Comparison of ENCODE assay signal across 1 cellular context in the genomic region with DNA sequence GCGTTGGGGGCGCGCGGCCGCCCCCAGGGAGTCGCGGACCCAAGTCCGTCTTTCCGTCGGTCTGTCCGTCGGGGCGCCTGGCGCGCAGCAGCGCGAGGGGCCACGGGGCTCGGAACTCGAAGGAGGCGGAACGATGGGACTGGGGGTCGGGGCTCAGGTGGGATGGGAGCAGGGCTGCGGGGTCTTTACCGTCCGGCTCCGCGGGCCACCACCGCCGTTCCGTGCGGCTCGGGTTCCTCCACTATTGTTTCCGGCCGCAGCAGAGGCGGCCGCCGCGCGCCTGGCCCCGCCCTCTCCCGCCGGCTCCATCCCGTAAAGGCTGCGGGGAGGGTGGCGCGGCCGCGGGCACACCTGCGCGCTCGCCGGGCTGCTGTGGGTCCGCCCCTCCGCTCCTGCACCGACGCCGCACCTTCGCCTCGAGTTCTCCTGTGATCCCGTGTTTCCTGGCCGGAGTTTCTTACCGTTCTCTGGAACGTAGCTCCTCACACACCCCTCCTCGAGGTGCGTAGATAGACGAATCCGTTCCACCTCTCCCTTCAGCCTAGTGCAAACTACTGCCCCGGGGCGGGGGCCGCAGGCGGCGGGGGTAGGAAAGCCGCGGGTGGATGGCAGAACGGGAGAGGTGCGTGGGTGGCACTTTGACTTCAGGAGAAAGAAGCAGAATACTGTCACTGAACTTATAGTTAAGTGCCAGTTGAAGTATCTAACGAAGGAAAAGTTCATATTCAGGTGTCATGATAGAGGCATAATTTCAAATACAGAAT.
TF ChIP-seq lines count a peak whose summit lies in the region.

A gene (minus strand): TSS at position 243 of the 764 bp plus-strand sequence. CDS start 1,038 bp downstream, outside the sequence.

TF ChIP-seq in HepG2, 621 proteins besides CTCF, POLR2A, EP300 and RAD21 (continued from another document and continues in another):
- TF ChIP-seq, protein P1, sequence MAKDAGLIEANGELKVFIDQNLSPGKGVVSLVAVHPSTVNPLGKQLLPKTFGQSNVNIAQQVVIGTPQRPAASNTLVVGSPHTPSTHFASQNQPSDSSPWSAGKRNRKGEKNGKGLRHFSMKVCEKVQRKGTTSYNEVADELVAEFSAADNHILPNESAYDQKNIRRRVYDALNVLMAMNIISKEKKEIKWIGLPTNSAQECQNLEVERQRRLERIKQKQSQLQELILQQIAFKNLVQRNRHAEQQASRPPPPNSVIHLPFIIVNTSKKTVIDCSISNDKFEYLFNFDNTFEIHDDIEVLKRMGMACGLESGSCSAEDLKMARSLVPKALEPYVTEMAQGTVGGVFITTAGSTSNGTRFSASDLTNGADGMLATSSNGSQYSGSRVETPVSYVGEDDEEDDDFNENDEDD (CRISPR knock-in tag; IDR thresholded peaks at IDR 0.05; ENCODE audit: borderline replicate concordance), result peak; percentile 16; the same call in 1 of the 2 replicates
- TF ChIP-seq ZNF776 (CRISPR knock-in tag; IDR thresholded peaks at IDR 0.05) (no peak), SMARCE1 (IDR thresholded peaks at IDR 0.05; ENCODE audit: borderline replicate concordance) (no peak), KMT2B (CRISPR knock-in tag; IDR thresholded peaks at IDR 0.05) (peak; percentile 53; the same call in 1 of the 2 replicates), JUND (CRISPR knock-in tag; IDR thresholded peaks at IDR 0.05) (peak; percentile 49; the same call in 1 of the 2 replicates), ZSCAN22 (CRISPR knock-in tag; IDR thresholded peaks at IDR 0.05) (no peak), RBAK (CRISPR knock-in tag; IDR thresholded peaks at IDR 0.05) (no peak), HNRNPUL1 (IDR thresholded peaks at IDR 0.05; ENCODE audit: low read depth, low read length) (0 out of 2 replicates have a peak, but pooled peaks have one; percentile 33), KLF6 (CRISPR knock-in tag; IDR thresholded peaks at IDR 0.05) (no peak; the same call in 1 of the 2 replicates), ZKSCAN5 (CRISPR knock-in tag; IDR thresholded peaks at IDR 0.05) (no peak), ZNF138 (CRISPR knock-in tag; IDR thresholded peaks at IDR 0.05; ENCODE audit: low read depth) (peak; percentile 66; the same call in 1 of the 2 replicates), ZNF780A (CRISPR knock-in tag; IDR thresholded peaks at IDR 0.05) (peak; percentile 28; the same call in 1 of the 2 replicates), SP5 (CRISPR knock-in tag; IDR thresholded peaks at IDR 0.05; ENCODE audit: borderline replicate concordance, low read depth) (no peak; the same call in 1 of the 2 replicates), HNF4G (IDR thresholded peaks at IDR 0.05; ENCODE audit: borderline replicate concordance, low read depth, low read length) (no peak; the same call in 1 of the 2 replicates), HNF4G (CRISPR knock-in tag; IDR thresholded peaks at IDR 0.05; ENCODE audit: borderline replicate concordance, low read depth) (peak; percentile 50), BRD4 (CRISPR knock-in tag; IDR thresholded peaks at IDR 0.05) (no peak), MYNN (CRISPR knock-in tag; IDR thresholded peaks at IDR 0.05; ENCODE audit: low read depth) (no peak), MED8 (CRISPR knock-in tag; IDR thresholded peaks at IDR 0.05; ENCODE audit: insufficient replicate concordance) (no peak), HCFC1 (IDR thresholded peaks at IDR 0.05; ENCODE audit: low read depth, low read length) (no peak), ELF4 (CRISPR knock-in tag; IDR thresholded peaks at IDR 0.05; ENCODE audit: borderline replicate concordance) (no peak), SP1 (IDR thresholded peaks at IDR 0.05) (no peak), SP1 (CRISPR knock-in tag; IDR thresholded peaks at IDR 0.05) (peak; percentile 56; the same call in 1 of the 2 replicates), ZNF446 (CRISPR knock-in tag; IDR thresholded peaks at IDR 0.05) (0 out of 2 replicates have a peak, but pooled peaks have one; percentile 38), ZNF17 (CRISPR knock-in tag; IDR thresholded peaks at IDR 0.05) (no peak), CCAR2 (optimal IDR thresholded peaks at IDR 0.05; ENCODE audit: low read depth, low read length) (no peak), PITX1 (CRISPR knock-in tag; IDR thresholded peaks at IDR 0.05) (peak; percentile 9; the same call in 1 of the 2 replicates), SOX5 (CRISPR knock-in tag; IDR thresholded peaks at IDR 0.05; ENCODE audit: borderline replicate concordance) (no peak; the same call in 1 of the 2 replicates), SIX4 (CRISPR knock-in tag; IDR thresholded peaks at IDR 0.05) (no peak), MBD4 (IDR thresholded peaks at IDR 0.05; ENCODE audit: borderline replicate concordance, low read length) (no peak), ESRRA (CRISPR knock-in tag; IDR thresholded peaks at IDR 0.05; ENCODE audit: low read depth) (no peak), GABPB1 (CRISPR knock-in tag; IDR thresholded peaks at IDR 0.05) (peak; percentile 91), ZNF749 (CRISPR knock-in tag; IDR thresholded peaks at IDR 0.05; ENCODE audit: borderline replicate concordance) (no peak; the same call in 1 of the 2 replicates), ZNF468 (CRISPR knock-in tag; IDR thresholded peaks at IDR 0.05) (no peak)
- TF ChIP-seq, protein P2, sequence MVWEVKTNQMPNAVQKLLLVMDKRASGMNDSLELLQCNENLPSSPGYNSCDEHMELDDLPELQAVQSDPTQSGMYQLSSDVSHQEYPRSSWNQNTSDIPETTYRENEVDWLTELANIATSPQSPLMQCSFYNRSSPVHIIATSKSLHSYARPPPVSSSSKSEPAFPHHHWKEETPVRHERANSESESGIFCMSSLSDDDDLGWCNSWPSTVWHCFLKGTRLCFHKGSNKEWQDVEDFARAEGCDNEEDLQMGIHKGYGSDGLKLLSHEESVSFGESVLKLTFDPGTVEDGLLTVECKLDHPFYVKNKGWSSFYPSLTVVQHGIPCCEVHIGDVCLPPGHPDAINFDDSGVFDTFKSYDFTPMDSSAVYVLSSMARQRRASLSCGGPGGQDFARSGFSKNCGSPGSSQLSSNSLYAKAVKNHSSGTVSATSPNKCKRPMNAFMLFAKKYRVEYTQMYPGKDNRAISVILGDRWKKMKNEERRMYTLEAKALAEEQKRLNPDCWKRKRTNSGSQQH (CRISPR knock-in tag; IDR thresholded peaks at IDR 0.05; ENCODE audit: low read depth), result peak; percentile 44; the same call in 1 of the 2 replicates
- TF ChIP-seq, protein P3, sequence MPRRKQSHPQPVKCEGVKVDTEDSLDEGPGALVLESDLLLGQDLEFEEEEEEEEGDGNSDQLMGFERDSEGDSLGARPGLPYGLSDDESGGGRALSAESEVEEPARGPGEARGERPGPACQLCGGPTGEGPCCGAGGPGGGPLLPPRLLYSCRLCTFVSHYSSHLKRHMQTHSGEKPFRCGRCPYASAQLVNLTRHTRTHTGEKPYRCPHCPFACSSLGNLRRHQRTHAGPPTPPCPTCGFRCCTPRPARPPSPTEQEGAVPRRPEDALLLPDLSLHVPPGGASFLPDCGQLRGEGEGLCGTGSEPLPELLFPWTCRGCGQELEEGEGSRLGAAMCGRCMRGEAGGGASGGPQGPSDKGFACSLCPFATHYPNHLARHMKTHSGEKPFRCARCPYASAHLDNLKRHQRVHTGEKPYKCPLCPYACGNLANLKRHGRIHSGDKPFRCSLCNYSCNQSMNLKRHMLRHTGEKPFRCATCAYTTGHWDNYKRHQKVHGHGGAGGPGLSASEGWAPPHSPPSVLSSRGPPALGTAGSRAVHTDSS (CRISPR knock-in tag; conservative IDR thresholded peaks at IDR 0.05), result no peak
- TF ChIP-seq, protein P4, sequence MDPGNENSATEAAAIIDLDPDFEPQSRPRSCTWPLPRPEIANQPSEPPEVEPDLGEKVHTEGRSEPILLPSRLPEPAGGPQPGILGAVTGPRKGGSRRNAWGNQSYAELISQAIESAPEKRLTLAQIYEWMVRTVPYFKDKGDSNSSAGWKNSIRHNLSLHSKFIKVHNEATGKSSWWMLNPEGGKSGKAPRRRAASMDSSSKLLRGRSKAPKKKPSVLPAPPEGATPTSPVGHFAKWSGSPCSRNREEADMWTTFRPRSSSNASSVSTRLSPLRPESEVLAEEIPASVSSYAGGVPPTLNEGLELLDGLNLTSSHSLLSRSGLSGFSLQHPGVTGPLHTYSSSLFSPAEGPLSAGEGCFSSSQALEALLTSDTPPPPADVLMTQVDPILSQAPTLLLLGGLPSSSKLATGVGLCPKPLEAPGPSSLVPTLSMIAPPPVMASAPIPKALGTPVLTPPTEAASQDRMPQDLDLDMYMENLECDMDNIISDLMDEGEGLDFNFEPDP (CRISPR knock-in tag; conservative IDR thresholded peaks at IDR 0.05), result no peak
- TF ChIP-seq, protein P5, sequence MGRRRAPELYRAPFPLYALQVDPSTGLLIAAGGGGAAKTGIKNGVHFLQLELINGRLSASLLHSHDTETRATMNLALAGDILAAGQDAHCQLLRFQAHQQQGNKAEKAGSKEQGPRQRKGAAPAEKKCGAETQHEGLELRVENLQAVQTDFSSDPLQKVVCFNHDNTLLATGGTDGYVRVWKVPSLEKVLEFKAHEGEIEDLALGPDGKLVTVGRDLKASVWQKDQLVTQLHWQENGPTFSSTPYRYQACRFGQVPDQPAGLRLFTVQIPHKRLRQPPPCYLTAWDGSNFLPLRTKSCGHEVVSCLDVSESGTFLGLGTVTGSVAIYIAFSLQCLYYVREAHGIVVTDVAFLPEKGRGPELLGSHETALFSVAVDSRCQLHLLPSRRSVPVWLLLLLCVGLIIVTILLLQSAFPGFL (CRISPR knock-in tag; IDR thresholded peaks at IDR 0.05), result no peak
- TF ChIP-seq, protein P6, sequence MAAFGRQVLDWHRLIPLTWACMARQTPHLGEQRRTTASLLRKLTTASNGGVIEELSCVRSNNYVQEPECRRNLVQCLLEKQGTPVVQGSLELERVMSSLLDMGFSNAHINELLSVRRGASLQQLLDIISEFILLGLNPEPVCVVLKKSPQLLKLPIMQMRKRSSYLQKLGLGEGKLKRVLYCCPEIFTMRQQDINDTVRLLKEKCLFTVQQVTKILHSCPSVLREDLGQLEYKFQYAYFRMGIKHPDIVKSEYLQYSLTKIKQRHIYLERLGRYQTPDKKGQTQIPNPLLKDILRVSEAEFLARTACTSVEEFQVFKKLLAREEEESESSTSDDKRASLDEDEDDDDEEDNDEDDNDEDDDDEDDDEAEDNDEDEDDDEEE (CRISPR knock-in tag; IDR thresholded peaks at IDR 0.05), result peak; percentile 89; the same call in 1 of the 2 replicates
- TF ChIP-seq, protein P7, sequence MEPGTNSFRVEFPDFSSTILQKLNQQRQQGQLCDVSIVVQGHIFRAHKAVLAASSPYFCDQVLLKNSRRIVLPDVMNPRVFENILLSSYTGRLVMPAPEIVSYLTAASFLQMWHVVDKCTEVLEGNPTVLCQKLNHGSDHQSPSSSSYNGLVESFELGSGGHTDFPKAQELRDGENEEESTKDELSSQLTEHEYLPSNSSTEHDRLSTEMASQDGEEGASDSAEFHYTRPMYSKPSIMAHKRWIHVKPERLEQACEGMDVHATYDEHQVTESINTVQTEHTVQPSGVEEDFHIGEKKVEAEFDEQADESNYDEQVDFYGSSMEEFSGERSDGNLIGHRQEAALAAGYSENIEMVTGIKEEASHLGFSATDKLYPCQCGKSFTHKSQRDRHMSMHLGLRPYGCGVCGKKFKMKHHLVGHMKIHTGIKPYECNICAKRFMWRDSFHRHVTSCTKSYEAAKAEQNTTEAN (CRISPR knock-in tag; conservative IDR thresholded peaks at IDR 0.05), result no peak
- TF ChIP-seq, protein P8, sequence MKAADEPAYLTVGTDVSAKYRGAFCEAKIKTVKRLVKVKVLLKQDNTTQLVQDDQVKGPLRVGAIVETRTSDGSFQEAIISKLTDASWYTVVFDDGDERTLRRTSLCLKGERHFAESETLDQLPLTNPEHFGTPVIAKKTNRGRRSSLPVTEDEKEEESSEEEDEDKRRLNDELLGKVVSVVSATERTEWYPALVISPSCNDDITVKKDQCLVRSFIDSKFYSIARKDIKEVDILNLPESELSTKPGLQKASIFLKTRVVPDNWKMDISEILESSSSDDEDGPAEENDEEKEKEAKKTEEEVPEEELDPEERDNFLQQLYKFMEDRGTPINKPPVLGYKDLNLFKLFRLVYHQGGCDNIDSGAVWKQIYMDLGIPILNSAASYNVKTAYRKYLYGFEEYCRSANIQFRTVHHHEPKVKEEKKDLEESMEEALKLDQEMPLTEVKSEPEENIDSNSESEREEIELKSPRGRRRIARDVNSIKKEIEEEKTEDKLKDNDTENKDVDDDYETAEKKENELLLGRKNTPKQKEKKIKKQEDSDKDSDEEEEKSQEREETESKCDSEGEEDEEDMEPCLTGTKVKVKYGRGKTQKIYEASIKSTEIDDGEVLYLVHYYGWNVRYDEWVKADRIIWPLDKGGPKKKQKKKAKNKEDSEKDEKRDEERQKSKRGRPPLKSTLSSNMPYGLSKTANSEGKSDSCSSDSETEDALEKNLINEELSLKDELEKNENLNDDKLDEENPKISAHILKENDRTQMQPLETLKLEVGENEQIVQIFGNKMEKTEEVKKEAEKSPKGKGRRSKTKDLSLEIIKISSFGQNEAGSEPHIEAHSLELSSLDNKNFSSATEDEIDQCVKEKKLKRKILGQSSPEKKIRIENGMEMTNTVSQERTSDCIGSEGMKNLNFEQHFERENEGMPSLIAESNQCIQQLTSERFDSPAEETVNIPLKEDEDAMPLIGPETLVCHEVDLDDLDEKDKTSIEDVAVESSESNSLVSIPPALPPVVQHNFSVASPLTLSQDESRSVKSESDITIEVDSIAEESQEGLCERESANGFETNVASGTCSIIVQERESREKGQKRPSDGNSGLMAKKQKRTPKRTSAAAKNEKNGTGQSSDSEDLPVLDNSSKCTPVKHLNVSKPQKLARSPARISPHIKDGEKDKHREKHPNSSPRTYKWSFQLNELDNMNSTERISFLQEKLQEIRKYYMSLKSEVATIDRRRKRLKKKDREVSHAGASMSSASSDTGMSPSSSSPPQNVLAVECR (CRISPR knock-in tag; IDR thresholded peaks at IDR 0.05; ENCODE audit: borderline replicate concordance), result peak; percentile 60; the same call in 1 of the 2 replicates
- TF ChIP-seq, protein P9, sequence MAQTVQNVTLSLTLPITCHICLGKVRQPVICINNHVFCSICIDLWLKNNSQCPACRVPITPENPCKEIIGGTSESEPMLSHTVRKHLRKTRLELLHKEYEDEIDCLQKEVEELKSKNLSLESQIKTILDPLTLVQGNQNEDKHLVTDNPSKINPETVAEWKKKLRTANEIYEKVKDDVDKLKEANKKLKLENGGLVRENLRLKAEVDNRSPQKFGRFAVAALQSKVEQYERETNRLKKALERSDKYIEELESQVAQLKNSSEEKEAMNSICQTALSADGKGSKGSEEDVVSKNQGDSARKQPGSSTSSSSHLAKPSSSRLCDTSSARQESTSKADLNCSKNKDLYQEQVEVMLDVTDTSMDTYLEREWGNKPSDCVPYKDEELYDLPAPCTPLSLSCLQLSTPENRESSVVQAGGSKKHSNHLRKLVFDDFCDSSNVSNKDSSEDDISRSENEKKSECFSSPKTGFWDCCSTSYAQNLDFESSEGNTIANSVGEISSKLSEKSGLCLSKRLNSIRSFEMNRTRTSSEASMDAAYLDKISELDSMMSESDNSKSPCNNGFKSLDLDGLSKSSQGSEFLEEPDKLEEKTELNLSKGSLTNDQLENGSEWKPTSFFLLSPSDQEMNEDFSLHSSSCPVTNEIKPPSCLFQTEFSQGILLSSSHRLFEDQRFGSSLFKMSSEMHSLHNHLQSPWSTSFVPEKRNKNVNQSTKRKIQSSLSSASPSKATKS (CRISPR knock-in tag; IDR thresholded peaks at IDR 0.05), result 0 out of 2 replicates have a peak, but pooled peaks have one; percentile 15
